ENCODE assay signal across 23 cellular contexts in the genomic region with DNA sequence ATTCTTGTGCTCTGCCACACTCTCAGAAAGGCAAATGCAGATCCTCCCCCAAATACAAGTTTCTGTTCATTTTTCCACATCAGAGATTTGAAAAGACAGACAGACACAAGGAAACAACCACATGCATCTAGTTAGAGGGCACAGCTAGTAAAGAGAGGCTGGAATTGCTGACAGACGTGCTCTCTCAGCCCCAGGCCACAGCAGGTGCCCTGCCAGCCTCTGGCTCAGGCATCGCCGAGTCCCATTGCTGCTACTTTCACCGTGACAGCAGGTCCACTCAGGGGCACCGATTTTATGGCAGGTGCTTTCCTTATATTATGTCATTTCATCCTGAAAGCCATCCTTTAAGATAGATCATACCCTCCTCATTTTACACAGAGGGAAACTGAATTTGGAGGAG.
"Had no signal": no experiment of that assay in that cellular context is flagged by ENCODE, and none has a peak within 500 bp of the region (broad histone marks: within the 10 kb centered on the region; RNA-seq: fewer than 3 reads in every experiment).

No MANE protein-coding gene starts in this region.

- H3K4me1 Mint-ChIP-seq: activated CD4-positive, alpha-beta memory T cell treated with anti-CD3 and anti-CD28 coated beads, Interleukin-2, amount 10 ng/mL, durations not matched to agents 7 days and 5 days; activated CD4-positive, alpha-beta T cell treated with anti-CD3 and anti-CD28 coated beads, Interleukin-2, amount 10 ng/mL, durations not matched to agents 24 days and 14 days; activated naive CD4-positive, alpha-beta T cell treated with anti-CD3 and anti-CD28 coated beads, Interleukin-2, amount 10 ng/mL, durations not matched to agents 7 days and 5 days; memory B cell; stimulated activated effector memory CD8-positive, alpha-beta T cell treated with anti-CD3 and anti-CD28 coated beads, Interleukin-12 subunit alpha, Interleukin-12 subunit beta, amount 100 ng/mL, for 72 hours; stimulated activated naive CD8-positive, alpha-beta T cell treated with anti-CD3 and anti-CD28 coated beads, Interleukin-15, amount 100 ng/mL, for 72 hours had no signal

- H3K27ac ChIP-seq: body of pancreas, heart right ventricle, right lobe of liver, skin epidermis, tibial nerve, VCaP had no signal

- H3K4me1 ChIP-seq: body of pancreas, heart right ventricle, right lobe of liver, tibial nerve had no signal

- DNase-seq: activated CD4-positive, alpha-beta memory T cell treated with anti-CD3 and anti-CD28 coated beads, Interleukin-2, amount 10 ng/mL, durations not matched to agents 7 days and 5 days; activated CD4-positive, alpha-beta T cell treated with anti-CD3 and anti-CD28 coated beads, Interleukin-2, amount 10 ng/mL, durations not matched to agents 24 days and 14 days; activated effector memory CD4-positive, alpha-beta T cell treated with Interleukin-2 at 50 U/mL for 16 hours; activated naive CD4-positive, alpha-beta T cell treated with anti-CD3 and anti-CD28 coated beads, Interleukin-2, amount 10 ng/mL, durations not matched to agents 7 days and 5 days; activated T-cell treated with anti-CD3 and anti-CD28 coated beads, Interleukin-2, amount 50 U/mL, for 72 hours; amygdala; body of pancreas; foreskin fibroblast; heart right ventricle; islet precursor cell; left colon; mucosa of descending colon; nephron progenitor cell; nucleus accumbens; posterior cingulate gyrus; stimulated activated CD4-positive, alpha-beta T cell treated with anti-CD3 and anti-CD28 coated beads, Interleukin-1b, Interleukin-23, amount 100 ng/mL, for 48 hours; stimulated activated naive CD8-positive, alpha-beta T cell treated with anti-CD3 and anti-CD28 coated beads, Interleukin-15, amount 100 ng/mL, for 72 hours had no signal

- H3K27ac Mint-ChIP-seq: activated CD4-positive, alpha-beta memory T cell treated with anti-CD3 and anti-CD28 coated beads, Interleukin-2, amount 10 ng/mL, durations not matched to agents 7 days and 5 days; activated CD4-positive, alpha-beta T cell treated with anti-CD3 and anti-CD28 coated beads, Interleukin-2, amount 10 ng/mL, durations not matched to agents 24 days and 14 days; activated naive CD4-positive, alpha-beta T cell treated with anti-CD3 and anti-CD28 coated beads, Interleukin-2, amount 10 ng/mL, durations not matched to agents 7 days and 5 days; activated T-cell treated with anti-CD3 and anti-CD28 coated beads, Interleukin-2, amount 50 U/mL, for 72 hours; memory B cell; nephron progenitor cell; stimulated activated effector memory CD8-positive, alpha-beta T cell treated with anti-CD3 and anti-CD28 coated beads, Interleukin-12 subunit alpha, Interleukin-12 subunit beta, amount 100 ng/mL, for 72 hours; stimulated activated naive CD8-positive, alpha-beta T cell treated with anti-CD3 and anti-CD28 coated beads, Interleukin-15, amount 100 ng/mL, for 72 hours had no signal

- H3K9me3 ChIP-seq: body of pancreas, heart right ventricle, mucosa of descending colon, right lobe of liver, tibial nerve had no signal

- H3K9me3 Mint-ChIP-seq: activated CD4-positive, alpha-beta memory T cell treated with anti-CD3 and anti-CD28 coated beads, Interleukin-2, amount 10 ng/mL, durations not matched to agents 7 days and 5 days; activated CD4-positive, alpha-beta T cell treated with anti-CD3 and anti-CD28 coated beads, Interleukin-2, amount 10 ng/mL, durations not matched to agents 24 days and 14 days; activated naive CD4-positive, alpha-beta T cell treated with anti-CD3 and anti-CD28 coated beads, Interleukin-2, amount 10 ng/mL, durations not matched to agents 7 days and 5 days; activated T-cell treated with anti-CD3 and anti-CD28 coated beads, Interleukin-2, amount 50 U/mL, for 72 hours; memory B cell; nephron progenitor cell; stimulated activated effector memory CD8-positive, alpha-beta T cell treated with anti-CD3 and anti-CD28 coated beads, Interleukin-12 subunit alpha, Interleukin-12 subunit beta, amount 100 ng/mL, for 72 hours; stimulated activated naive CD8-positive, alpha-beta T cell treated with anti-CD3 and anti-CD28 coated beads, Interleukin-15, amount 100 ng/mL, for 72 hours had no signal

- H3K36me3 ChIP-seq: heart right ventricle, right lobe of liver, tibial nerve had no signal

- H3K27me3 Mint-ChIP-seq: activated CD4-positive, alpha-beta memory T cell treated with anti-CD3 and anti-CD28 coated beads, Interleukin-2, amount 10 ng/mL, durations not matched to agents 7 days and 5 days; activated CD4-positive, alpha-beta T cell treated with anti-CD3 and anti-CD28 coated beads, Interleukin-2, amount 10 ng/mL, durations not matched to agents 24 days and 14 days; activated naive CD4-positive, alpha-beta T cell treated with anti-CD3 and anti-CD28 coated beads, Interleukin-2, amount 10 ng/mL, durations not matched to agents 7 days and 5 days; memory B cell; stimulated activated naive CD8-positive, alpha-beta T cell treated with anti-CD3 and anti-CD28 coated beads, Interleukin-15, amount 100 ng/mL, for 72 hours had no signal

- H3K4me3 Mint-ChIP-seq: activated CD4-positive, alpha-beta memory T cell treated with anti-CD3 and anti-CD28 coated beads, Interleukin-2, amount 10 ng/mL, durations not matched to agents 7 days and 5 days; activated CD4-positive, alpha-beta T cell treated with anti-CD3 and anti-CD28 coated beads, Interleukin-2, amount 10 ng/mL, durations not matched to agents 24 days and 14 days; activated naive CD4-positive, alpha-beta T cell treated with anti-CD3 and anti-CD28 coated beads, Interleukin-2, amount 10 ng/mL, durations not matched to agents 7 days and 5 days; activated T-cell treated with anti-CD3 and anti-CD28 coated beads, Interleukin-2, amount 50 U/mL, for 72 hours; memory B cell; nephron progenitor cell; stimulated activated effector memory CD8-positive, alpha-beta T cell treated with anti-CD3 and anti-CD28 coated beads, Interleukin-12 subunit alpha, Interleukin-12 subunit beta, amount 100 ng/mL, for 72 hours; stimulated activated naive CD8-positive, alpha-beta T cell treated with anti-CD3 and anti-CD28 coated beads, Interleukin-15, amount 100 ng/mL, for 72 hours had no signal

- H3K27me3 ChIP-seq: body of pancreas, right lobe of liver, tibial nerve had no signal

- H3K36me3 Mint-ChIP-seq: activated naive CD4-positive, alpha-beta T cell treated with anti-CD3 and anti-CD28 coated beads, Interleukin-2, amount 10 ng/mL, durations not matched to agents 7 days and 5 days; memory B cell; stimulated activated effector memory CD8-positive, alpha-beta T cell treated with anti-CD3 and anti-CD28 coated beads, Interleukin-12 subunit alpha, Interleukin-12 subunit beta, amount 100 ng/mL, for 72 hours had no signal

- H3K4me3 ChIP-seq: body of pancreas, heart right ventricle, mucosa of descending colon, right lobe of liver, skin epidermis, tibial nerve had no signal
